Comparison of ENCODE assay signal across 8 cellular contexts in genomic region chr1:20366766-20367602, GRCh38.
DNase-seq lines count a peak whose midpoint lies in the region; FAIRE-seq and TF ChIP-seq lines count a peak whose summit lies in the region.

No MANE protein-coding gene starts in this region.

- no peaks in the 10 kb centered on the region for H3K9me3 ChIP-seq in liver (ENCODE audit: control insufficient read depth in 4 of 4, low read length in 3 of 4)

- no peak overlapping the region for H3K27ac Mint-ChIP-seq in chondrocyte (ENCODE audit: unreplicated experiment)
- no peak overlapping the region for H3K27ac Mint-ChIP-seq in activated T-helper 2 cell treated with anti-CD3 and anti-CD28 coated beads, Interferon-gamma antibody, Interleukin-2, Interleukin-4, amounts not matched to agents 10 μg/mL and 5 μg/mL and 100 μg/mL, durations not matched to agents 14 hours and 24 hours and 36 hours

- intact Hi-C loops in activated T-helper 2 cell treated with anti-CD3 and anti-CD28 coated beads, Interferon-gamma antibody, Interleukin-2, Interleukin-4, amounts not matched to agents 10 μg/mL and 5 μg/mL and 100 μg/mL, durations not matched to agents 14 hours and 24 hours and 36 hours (cut with micrococcal nuclease): no loop called here

- no peak overlapping the region for H3K27ac ChIP-seq in liver (ENCODE audit: low read depth in 1 of 2, low read length in 2 of 2)

- no peaks in the 10 kb centered on the region for H3K9me3 Mint-ChIP-seq in chondrocyte (ENCODE audit: low read depth)
- H3K9me3 Mint-ChIP-seq in activated T-helper 2 cell treated with anti-CD3 and anti-CD28 coated beads, Interferon-gamma antibody, Interleukin-2, Interleukin-4, amounts not matched to agents 10 μg/mL and 5 μg/mL and 100 μg/mL, durations not matched to agents 14 hours and 24 hours and 36 hours: no peaks in the 10 kb centered on the region

- peaks cover 10% of the 10 kb centered on the region for H3K4me1 Mint-ChIP-seq in chondrocyte (ENCODE audit: low read depth)
- peaks cover 5% of the 10 kb centered on the region for H3K4me1 Mint-ChIP-seq in activated T-helper 2 cell treated with anti-CD3 and anti-CD28 coated beads, Interferon-gamma antibody, Interleukin-2, Interleukin-4, amounts not matched to agents 10 μg/mL and 5 μg/mL and 100 μg/mL, durations not matched to agents 14 hours and 24 hours and 36 hours (ENCODE audit: low read depth)

- no peak overlapping the region for H3K9ac ChIP-seq in liver (ENCODE audit: low read depth in 1 of 2, low read length in 2 of 2)

- DNase-seq in Daoy (ENCODE audit: low read depth): peak; percentile 84
- DNase-seq in NCI-H1092 (lab: John Stamatoyannopoulos, UW): peak; percentile 78
- no peak for DNase-seq in chondrocyte (ENCODE audit: low spot score)
- DNase-seq in urothelium cell line (ENCODE audit: low spot score): peak; percentile 82
- no peak for DNase-seq in OCI-M2 (lab: John Stamatoyannopoulos, UW; ENCODE audit: unreplicated experiment)
- no peak for DNase-seq in activated T-helper 2 cell treated with anti-CD3 and anti-CD28 coated beads, Interferon-gamma antibody, Interleukin-2, Interleukin-4, amounts not matched to agents 10 μg/mL and 5 μg/mL and 100 μg/mL, durations not matched to agents 14 hours and 24 hours and 36 hours (ENCODE audit: low spot score)
- no peak for DNase-seq in activated naive CD4-positive, alpha-beta T cell treated with Interleukin-2 at 50 U/mL for 16 hours

- no peak for TF ChIP-seq RAD21 in liver (IDR thresholded peaks at IDR 0.05)

- FAIRE-seq in urothelium cell line (lab: Jason Lieb, UNC): no peak

- TF ChIP-seq CTCF in chondrocyte (IDR thresholded peaks at IDR 0.05) (peak; percentile 73), liver (IDR thresholded peaks at IDR 0.05; ENCODE audit: low read depth, low read length, missing input control) (peak; percentile 22)

- H3K4me1 ChIP-seq in liver (ENCODE audit: control insufficient read depth in 4 of 4, insufficient read depth in 4 of 4, low read length in 3 of 4): peaks cover 4 to 10% (median 5%) of the 10 kb centered on the region in 4 donors

- peaks cover 2 to 13% (median 8%) of the 10 kb centered on the region in 4 donors for H3K27me3 ChIP-seq in liver (ENCODE audit: control insufficient read depth in 4 of 4, insufficient read depth in 4 of 4, low read length in 3 of 4)

- WGBS in liver: 4% methylated on average over 42 of the region's 42 CpGs

- no peak overlapping the region for H3K4me3 ChIP-seq in liver (ENCODE audit: low read depth in 1 of 3, low read length in 3 of 3)

- peaks cover 61% of the 10 kb centered on the region for H3K27me3 Mint-ChIP-seq in chondrocyte (ENCODE audit: low read depth)
- peaks cover 55% of the 10 kb centered on the region for H3K27me3 Mint-ChIP-seq in activated T-helper 2 cell treated with anti-CD3 and anti-CD28 coated beads, Interferon-gamma antibody, Interleukin-2, Interleukin-4, amounts not matched to agents 10 μg/mL and 5 μg/mL and 100 μg/mL, durations not matched to agents 14 hours and 24 hours and 36 hours (ENCODE audit: low read depth)

- H3K4me3 Mint-ChIP-seq in chondrocyte (ENCODE audit: unreplicated experiment): peak overlapping the region; percentile 31
- H3K4me3 Mint-ChIP-seq in activated T-helper 2 cell treated with anti-CD3 and anti-CD28 coated beads, Interferon-gamma antibody, Interleukin-2, Interleukin-4, amounts not matched to agents 10 μg/mL and 5 μg/mL and 100 μg/mL, durations not matched to agents 14 hours and 24 hours and 36 hours (ENCODE audit: low read depth): no peak overlapping the region

- no peaks in the 10 kb centered on the region for H3K36me3 ChIP-seq in liver (ENCODE audit: control insufficient read depth in 4 of 4, insufficient read depth in 3 of 4, low read depth in 1 of 4, low read length in 3 of 4)

- H3K36me3 Mint-ChIP-seq in chondrocyte (ENCODE audit: low read depth): no peaks in the 10 kb centered on the region
- no peaks in the 10 kb centered on the region for H3K36me3 Mint-ChIP-seq in activated T-helper 2 cell treated with anti-CD3 and anti-CD28 coated beads, Interferon-gamma antibody, Interleukin-2, Interleukin-4, amounts not matched to agents 10 μg/mL and 5 μg/mL and 100 μg/mL, durations not matched to agents 14 hours and 24 hours and 36 hours (ENCODE audit: low read depth)

TF ChIP-seq in liver, 16 proteins besides CTCF, POLR2A, EP300 and RAD21:
- TF ChIP-seq HNF4A (conservative IDR thresholded peaks at IDR 0.05) (no peak), JUND (IDR thresholded peaks at IDR 0.05) (no peak), SP1 (IDR thresholded peaks at IDR 0.05) (no peak), ATF3 (IDR thresholded peaks at IDR 0.05) (no peak), REST (IDR thresholded peaks at IDR 0.05) (no peak), FOXA2 (IDR thresholded peaks at IDR 0.05) (no peak), EGR1 (IDR thresholded peaks at IDR 0.05; ENCODE audit: low read depth in 2 of 2) (no peak), RXRA (IDR thresholded peaks at IDR 0.05) (no peak), HNF4G (IDR thresholded peaks at IDR 0.05) (no peak), GABPA (IDR thresholded peaks at IDR 0.05 in 1 of 2, conservative IDR thresholded peaks at IDR 0.05 in 1 of 2) (no peak), ZBTB33 (IDR thresholded peaks at IDR 0.05) (no peak), TAF1 (conservative IDR thresholded peaks at IDR 0.05) (no peak)
TF ChIP-seq in liver: peak in this region for 0.

Comparison
In these comparisons a context has a peak if more than half of its experiments do, and no peak if none do; other contexts are left out.
1. DNase-seq: peak in Daoy (single experiment), NCI-H1092 (single experiment) and urothelium cell line (single experiment); none in chondrocyte (single experiment), OCI-M2 (single experiment), activated T-helper 2 cell treated with anti-CD3 and anti-CD28 coated beads, Interferon-gamma antibody, Interleukin-2, Interleukin-4, amounts not matched to agents 10 μg/mL and 5 μg/mL and 100 μg/mL, durations not matched to agents 14 hours and 24 hours and 36 hours (single experiment) and activated naive CD4-positive, alpha-beta T cell treated with Interleukin-2 at 50 U/mL for 16 hours (single experiment).